Comparison of ENCODE assay signal across 8 cellular contexts in the genomic region with DNA sequence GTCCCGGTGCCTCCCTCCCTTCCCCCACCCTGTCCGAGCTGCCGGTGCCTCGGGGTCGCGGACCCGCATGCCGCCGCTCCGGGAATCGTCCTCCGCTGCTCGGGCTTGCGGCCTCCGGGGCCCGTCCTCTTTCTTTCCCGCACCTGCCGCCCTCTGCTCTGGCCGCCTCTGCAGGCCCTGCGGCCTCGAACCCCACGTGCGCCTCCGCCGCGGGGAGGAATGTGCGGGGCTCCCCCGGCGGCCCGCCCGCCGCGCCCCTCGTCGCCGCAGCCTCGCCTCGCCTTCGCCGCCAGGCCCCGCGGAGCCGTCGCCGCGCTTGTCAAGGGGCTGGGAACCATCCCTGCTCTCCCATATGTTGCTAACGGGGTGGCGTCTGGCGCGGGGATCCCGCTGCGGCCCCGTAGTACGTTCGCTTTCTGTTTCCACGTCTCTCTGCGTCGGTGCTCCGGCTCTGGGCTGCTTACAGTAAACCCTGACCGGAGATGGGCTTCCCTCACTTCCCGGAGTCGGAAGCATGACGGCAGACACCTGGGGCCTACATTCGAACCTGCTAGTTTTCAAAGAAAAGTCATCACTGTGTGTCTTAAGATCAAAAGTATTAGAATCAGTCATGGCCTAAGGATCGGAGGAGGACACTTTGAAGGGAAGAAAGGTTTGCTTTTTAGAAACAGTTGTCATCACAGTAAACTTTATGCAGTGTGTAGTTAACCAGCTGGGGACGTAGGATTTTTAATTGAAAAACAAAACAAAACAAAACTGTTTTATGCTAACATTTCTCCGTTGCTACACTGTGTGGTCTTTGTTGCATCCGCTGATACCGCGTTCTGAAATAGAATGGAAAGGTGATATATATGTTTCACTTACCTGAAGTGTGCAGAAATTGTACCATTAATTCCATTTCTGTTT.
DNase-seq lines count a peak whose midpoint lies in the region; ATAC-seq and TF ChIP-seq lines count a peak whose summit lies in the region.

No MANE protein-coding gene starts in this region.

- ATAC-seq in GM21825 (IDR thresholded peaks at IDR 0.05; ENCODE audit: unreplicated experiment), result peak; percentile 47

- H3K27me3 ChIP-seq in Karpas-422 (ENCODE audit: low read length) (no peaks in the 10 kb centered on the region), ascending aorta (no peaks in the 10 kb centered on the region), sigmoid colon (no peaks in the 10 kb centered on the region)

- H3K4me3 ChIP-seq in Karpas-422 (ENCODE audit: low read length) (peak overlapping the region; percentile 94), ascending aorta (peak overlapping the region; percentile 93 to 94), sigmoid colon (peak overlapping the region; percentile 76 to 91 (median 82))

- TF ChIP-seq CTCF in ascending aorta (IDR thresholded peaks at IDR 0.05) (no peak), sigmoid colon (IDR thresholded peaks at IDR 0.05) (no peak)

- TF ChIP-seq POLR2A in sigmoid colon (IDR thresholded peaks at IDR 0.05), result no peak

- no peaks in the 10 kb centered on the region for H4K20me1 ChIP-seq in Karpas-422 (ENCODE audit: insufficient read depth, low read depth, low read length)

- 0 to 1% methylated on average over 70 of the region's 70 CpGs for WGBS in sigmoid colon, 2 donors

- H3K9me3 ChIP-seq in ES-I3 (ENCODE audit: control insufficient read depth, insufficient read depth, low read length) (no peaks in the 10 kb centered on the region), Karpas-422 (ENCODE audit: low read length) (no peaks in the 10 kb centered on the region), ascending aorta (no peaks in the 10 kb centered on the region), sigmoid colon (no peaks in the 10 kb centered on the region)

- DNase-seq in Karpas-422 (peak; percentile 85), T-helper 22 cell (ENCODE audit: low read depth) (peak; percentile 68), ascending aorta (ENCODE audit: low spot score in 2 of 2) (peak; percentile 10 to 79), hypothalamus (lab: John Stamatoyannopoulos, UW) (peak in 40 of 51 donors; percentile 14 to 83 (median 48)), sigmoid colon (peak; percentile 82), COLO829 (ENCODE audit: low spot score) (no peak)

- intact Hi-C loops in ascending aorta (cut with DNase I) (loop anchor here (1.0 to 5.0 kb wide), 7 partner anchors 94 to 856 kb away; a partner anchor contains a TSS), sigmoid colon (cut with DNase I) (loop anchor here (2.0 to 5.0 kb wide), 5 partner anchors 94 to 859 kb away; a partner anchor contains a TSS)

- TF ChIP-seq EP300 in sigmoid colon (IDR thresholded peaks at IDR 0.05), result peak in 1 of 4 donors; percentile 24

- H3K4me1 ChIP-seq in ES-I3 (ENCODE audit: insufficient read depth, low read length), result no peaks in the 10 kb centered on the region
- H3K4me1 ChIP-seq in Karpas-422 (ENCODE audit: low read length), result peaks cover 50% of the 10 kb centered on the region
- H3K4me1 ChIP-seq in ascending aorta, result peaks cover 4 to 9% of the 10 kb centered on the region in 2 donors
- peaks cover 0 to 50% (median 43%) of the 10 kb centered on the region in 4 donors for H3K4me1 ChIP-seq in sigmoid colon

- H3K27ac ChIP-seq in Karpas-422 (ENCODE audit: low read length) (peak overlapping the region; percentile 80), ascending aorta (peak overlapping the region; percentile 97 to 98), sigmoid colon (peak overlapping the region; percentile 96 to 99 (median 98))

- H3K9ac ChIP-seq in ES-I3 (ENCODE audit: low read depth, low read length) (peak overlapping the region; percentile 95), Karpas-422 (ENCODE audit: low read length) (peak overlapping the region; percentile 90)

- peak overlapping the region; percentile 86 for H3K4me2 ChIP-seq in Karpas-422 (ENCODE audit: low read depth, low read length, poor library complexity, severe bottlenecking)

- H3K36me3 ChIP-seq in ES-I3 (ENCODE audit: insufficient read depth, low read length) (no peaks in the 10 kb centered on the region), Karpas-422 (ENCODE audit: insufficient read depth, low read length) (peaks cover 13% of the 10 kb centered on the region), ascending aorta (no peaks in the 10 kb centered on the region), sigmoid colon (no peaks in the 10 kb centered on the region)

- H3K9me2 ChIP-seq in Karpas-422 (replicated peaks; ENCODE audit: insufficient read depth, low read length), result no peaks in the 10 kb centered on the region

- H3K79me2 ChIP-seq in Karpas-422 (ENCODE audit: low read length), result peaks cover 82% of the 10 kb centered on the region

- H2AFZ ChIP-seq in Karpas-422 (ENCODE audit: low read length), result no peak overlapping the region
